8 cellular contexts compared by ENCODE assay signal in the genomic region with DNA sequence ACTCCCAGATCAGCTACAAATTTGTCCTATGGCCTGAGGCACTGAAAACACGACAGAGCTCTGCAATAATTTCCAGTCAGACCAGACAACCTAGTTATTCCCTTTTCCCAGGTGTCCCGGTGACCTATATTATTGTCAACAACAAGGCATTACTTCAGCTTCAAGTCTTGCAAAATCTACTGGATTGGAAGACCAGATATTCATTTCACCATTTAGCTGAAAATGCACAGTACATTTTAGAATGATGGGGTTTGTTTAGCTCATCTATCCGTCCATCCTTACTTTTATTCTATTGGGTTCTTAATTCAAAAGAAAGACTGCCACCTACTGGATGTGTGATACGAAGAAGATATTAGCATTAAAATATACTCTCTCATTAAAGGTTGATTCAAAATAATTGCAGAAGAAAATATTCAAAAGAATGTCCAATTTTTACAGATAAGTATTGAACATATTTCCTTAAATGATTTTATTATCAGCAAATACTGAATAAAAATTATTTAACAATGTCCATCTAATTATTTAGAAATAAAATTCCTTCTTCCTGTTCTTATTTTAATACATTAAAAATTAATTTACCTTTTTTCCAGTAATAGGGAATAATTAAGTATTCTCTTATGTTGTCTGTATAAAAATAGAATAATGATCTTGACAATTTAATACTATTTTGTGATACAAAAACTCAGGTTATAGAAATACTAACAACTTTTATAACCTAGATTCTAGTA.
DNase-seq lines count a peak whose midpoint lies in the region; ATAC-seq and TF ChIP-seq lines count a peak whose summit lies in the region.

No MANE protein-coding gene starts in this region.

- H3K27me3 Mint-ChIP-seq in activated CD8-positive, alpha-beta T cell treated with anti-CD3 and anti-CD28 coated beads, Interleukin-2, amount 10 ng/mL, durations not matched to agents 7 days and 5 days (ENCODE audit: low read depth) = no peaks in the 10 kb centered on the region

- no peaks in the 10 kb centered on the region for H3K4me1 ChIP-seq in Panc1 (ENCODE audit: control insufficient read depth, insufficient read depth, low read length)
- H3K4me1 ChIP-seq in fibroblast of lung (ENCODE audit: control insufficient read depth, extremely low read depth, insufficient read depth, low read length) = no peaks in the 10 kb centered on the region

- no peaks in the 10 kb centered on the region for H3K36me3 ChIP-seq in Panc1 (ENCODE audit: control insufficient read depth, insufficient read depth, low read length)
- H3K36me3 ChIP-seq in fibroblast of lung (ENCODE audit: control insufficient read depth, insufficient read depth, low read length) = no peaks in the 10 kb centered on the region

- ATAC-seq in Panc1 = no peak
- no peak for ATAC-seq in GM18858 (IDR thresholded peaks at IDR 0.05; ENCODE audit: unreplicated experiment)
- no peak for ATAC-seq in HG02973 (IDR thresholded peaks at IDR 0.05; ENCODE audit: unreplicated experiment)
- no peak for ATAC-seq in activated CD8-positive, alpha-beta T cell treated with anti-CD3 and anti-CD28 coated beads, Interleukin-2, amount 10 ng/mL, durations not matched to agents 7 days and 5 days

- TF ChIP-seq CTCF in AG04449 (IDR thresholded peaks at IDR 0.05; ENCODE audit: insufficient read depth, low read length, missing control alignments) = peak; percentile 15
- TF ChIP-seq CTCF in HFF-Myc (IDR thresholded peaks at IDR 0.05; ENCODE audit: low read depth, low read length, missing control alignments) = peak; percentile 27
- TF ChIP-seq CTCF in Panc1 (IDR thresholded peaks at IDR 0.05) = peak; percentile 54; the same call in 1 of the 2 replicates
- peak; percentile 11 to 40 for TF ChIP-seq CTCF in fibroblast of lung (conservative IDR thresholded peaks at IDR 0.05 in 1 of 2, IDR thresholded peaks at IDR 0.05 in 1 of 2; ENCODE audit: low read depth in 1 of 2, low read length in 2 of 2)

- BruUV-seq in Panc1 (replicated peaks; lab: Mats Ljungman, UMichigan) = no TSS peak

- H3K27me3 ChIP-seq in Panc1 (ENCODE audit: control insufficient read depth, insufficient read depth, low read length) = no peaks in the 10 kb centered on the region
- H3K27me3 ChIP-seq in fibroblast of lung (ENCODE audit: control insufficient read depth, insufficient read depth, low read length) = no peaks in the 10 kb centered on the region

- no peak overlapping the region for H3K9ac ChIP-seq in fibroblast of lung (ENCODE audit: insufficient read depth, low read length)

- H3K4me3 ChIP-seq in AG04449 (ENCODE audit: low read depth, low read length) = no peak overlapping the region
- no peak overlapping the region for H3K4me3 ChIP-seq in HFF-Myc (replicated peaks; ENCODE audit: low read depth, low read length)
- H3K4me3 ChIP-seq in Panc1 (ENCODE audit: low read depth in 2 of 2, low read length in 2 of 2) = no peak overlapping the region
- H3K4me3 ChIP-seq in fibroblast of lung (replicated peaks in 1 of 4; ENCODE audit: control extremely low read depth in 1 of 4, insufficient read depth in 1 of 4, low read depth in 3 of 4, low read length in 4 of 4) = no peak overlapping the region

- in situ Hi-C loops in Panc1 (cut with HindIII; ENCODE audit: low pct_unique_long_range_greater_than_20kb, low sequenced_read_pairs) = no loop called here

- H3K9me3 ChIP-seq in Panc1 (ENCODE audit: control insufficient read depth, insufficient read depth, low read depth, low read length) (no peaks in the 10 kb centered on the region), fibroblast of lung (ENCODE audit: control insufficient read depth, insufficient read depth, low read depth, low read length) (no peaks in the 10 kb centered on the region)

- no peaks in the 10 kb centered on the region for H3K4me1 Mint-ChIP-seq in activated CD8-positive, alpha-beta T cell treated with anti-CD3 and anti-CD28 coated beads, Interleukin-2, amount 10 ng/mL, durations not matched to agents 7 days and 5 days (ENCODE audit: low read depth)

- intact Hi-C loops in Panc1 (cut with micrococcal nuclease; ENCODE audit: unreplicated experiment) = no loop called here

- no peak overlapping the region for H3K4me2 ChIP-seq in fibroblast of lung (ENCODE audit: extremely low read depth, insufficient read depth, low read length)

- no peaks in the 10 kb centered on the region for H3K36me3 Mint-ChIP-seq in activated CD8-positive, alpha-beta T cell treated with anti-CD3 and anti-CD28 coated beads, Interleukin-2, amount 10 ng/mL, durations not matched to agents 7 days and 5 days (ENCODE audit: low read depth)

- no peaks in the 10 kb centered on the region for H3K79me2 ChIP-seq in fibroblast of lung (ENCODE audit: control insufficient read depth, insufficient read depth, low read length)

- no peaks in the 10 kb centered on the region for H3K9me3 Mint-ChIP-seq in activated CD8-positive, alpha-beta T cell treated with anti-CD3 and anti-CD28 coated beads, Interleukin-2, amount 10 ng/mL, durations not matched to agents 7 days and 5 days (ENCODE audit: insufficient read depth)

- CTCF ChIA-PET in AG04449 (lab: Yijun Ruan, JAX) (interaction anchor here (0.7 to 10.7 kb wide), 20 partner anchors 8 to 1182 kb away, joined by 3 to 161 read pairs (median 4); no protein-coding TSS in a partner anchor), Panc1 (lab: Charles Lee) (interaction anchor here (0.7 to 0.8 kb wide), 2 partner anchors 24 to 54 kb away, joined by 3 read pairs; no protein-coding TSS in a partner anchor)
- CTCF ChIA-PET in activated CD8-positive, alpha-beta T cell treated with anti-CD3 and anti-CD28 coated beads, Interleukin-2, amount 10 ng/mL, durations not matched to agents 7 days and 5 days (lab: Charles Lee) = interaction anchor here (1.0 to 1.3 kb wide), 2 partner anchors 13 to 56 kb away, joined by 3 to 6 read pairs; no protein-coding TSS in a partner anchor

- DNase-seq in AG04449 (ENCODE audit: low read depth, low spot score) (no peak), HFF-Myc (ENCODE audit: extremely low read depth, low read depth) (peak; percentile 17), Panc1 (ENCODE audit: low read depth, low spot score) (peak; percentile 10), fibroblast of lung (ENCODE audit: low read depth in 2 of 2) (peak; percentile 55 to 69), stromal cell of bone marrow (ENCODE audit: low read depth) (peak; percentile 24)
- no peak for DNase-seq in activated CD8-positive, alpha-beta T cell treated with anti-CD3 and anti-CD28 coated beads, Interleukin-2, amount 10 ng/mL, durations not matched to agents 7 days and 5 days

- H3K4me3 Mint-ChIP-seq in activated CD8-positive, alpha-beta T cell treated with anti-CD3 and anti-CD28 coated beads, Interleukin-2, amount 10 ng/mL, durations not matched to agents 7 days and 5 days = no peak overlapping the region

- POLR2A ChIA-PET in AG04449 (lab: Yijun Ruan, JAX) (no interaction called here), Panc1 (lab: Charles Lee) (no interaction called here)
- POLR2A ChIA-PET in activated CD8-positive, alpha-beta T cell treated with anti-CD3 and anti-CD28 coated beads, Interleukin-2, amount 10 ng/mL, durations not matched to agents 7 days and 5 days (lab: Charles Lee) = no interaction called here

- no peak overlapping the region for H3K27ac Mint-ChIP-seq in activated CD8-positive, alpha-beta T cell treated with anti-CD3 and anti-CD28 coated beads, Interleukin-2, amount 10 ng/mL, durations not matched to agents 7 days and 5 days

- peak overlapping the region; percentile 52 for H2AFZ ChIP-seq in fibroblast of lung (ENCODE audit: low read length)

- no peaks in the 10 kb centered on the region for H4K20me1 ChIP-seq in fibroblast of lung (ENCODE audit: control insufficient read depth, extremely low read depth, insufficient read depth, low read length)

- no peak overlapping the region for H3K27ac ChIP-seq in Panc1 (ENCODE audit: low read length)
- H3K27ac ChIP-seq in fibroblast of lung (ENCODE audit: insufficient read depth, low read length) = no peak overlapping the region

Comparison
In these comparisons a context has a peak if more than half of its experiments do, and no peak if none do; other contexts are left out.
1. DNase-seq: peak in HFF-Myc (single experiment), Panc1 (single experiment), fibroblast of lung (2 of 2) and stromal cell of bone marrow (single experiment); none in AG04449 (single experiment) and activated CD8-positive, alpha-beta T cell treated with anti-CD3 and anti-CD28 coated beads, Interleukin-2, amount 10 ng/mL, durations not matched to agents 7 days and 5 days (single experiment).
2. Peak in every context shown above with its lines, with median percentiles within 50 percentile points of each other: CTCF ChIP-seq.